Comparison of ENCODE assay signal across 14 cellular contexts in genomic region chr7:2008936-2009540, GRCh38.
DNase-seq lines count a peak whose midpoint lies in the region; ATAC-seq and TF ChIP-seq lines count a peak whose summit lies in the region.
"Had no signal": no experiment of that assay in that cellular context is flagged by ENCODE, and none has a peak within 500 bp of the region (broad histone marks: within the 10 kb centered on the region; RNA-seq: fewer than 3 reads in every experiment).

No MANE protein-coding gene starts in this region.

- no peak overlapping the region for H3K4me3 Mint-ChIP-seq in activated T-helper 1 cell treated with anti-CD3 and anti-CD28 coated beads, Interleukin-12 subunit alpha, Interleukin-12 subunit beta, Interleukin-2, Interleukin-4 antibody, amounts not matched to agents 30 ng/mL and 10 ng/mL and 1 ng/mL, durations not matched to agents 14 hours and 24 hours and 36 hours
- H3K4me3 Mint-ChIP-seq in neural progenitor cell: no peak overlapping the region
- H3K4me3 Mint-ChIP-seq: activated CD4-positive, alpha-beta T cell treated with anti-CD3 and anti-CD28 coated beads for 36 hours; activated CD8-positive, alpha-beta memory T cell treated with anti-CD3 and anti-CD28 coated beads, Interleukin-2, amount 10 ng/mL, durations not matched to agents 7 days and 5 days; CD4-positive, alpha-beta memory T cell; nephron had no signal

- H4K20me1 ChIP-seq in BLaER1 (peaks cover 100% of the 10 kb centered on the region), neural progenitor cell (ENCODE audit: low read depth) (no peaks in the 10 kb centered on the region)

- no peaks in the 10 kb centered on the region for H3K9me3 Mint-ChIP-seq in activated T-helper 1 cell treated with anti-CD3 and anti-CD28 coated beads, Interleukin-12 subunit alpha, Interleukin-12 subunit beta, Interleukin-2, Interleukin-4 antibody, amounts not matched to agents 30 ng/mL and 10 ng/mL and 1 ng/mL, durations not matched to agents 14 hours and 24 hours and 36 hours
- no peaks in the 10 kb centered on the region for H3K9me3 Mint-ChIP-seq in neural progenitor cell
- H3K9me3 Mint-ChIP-seq: CD4-positive, alpha-beta memory T cell; nephron had no signal

- intact Hi-C loops in psoas muscle (cut with DNase I): no loop called here
- intact Hi-C loops in activated T-helper 1 cell treated with anti-CD3 and anti-CD28 coated beads, Interleukin-12 subunit alpha, Interleukin-12 subunit beta, Interleukin-2, Interleukin-4 antibody, amounts not matched to agents 30 ng/mL and 10 ng/mL and 1 ng/mL, durations not matched to agents 14 hours and 24 hours and 36 hours (cut with micrococcal nuclease): no loop called here

- H3K4me1 Mint-ChIP-seq in activated T-helper 1 cell treated with anti-CD3 and anti-CD28 coated beads, Interleukin-12 subunit alpha, Interleukin-12 subunit beta, Interleukin-2, Interleukin-4 antibody, amounts not matched to agents 30 ng/mL and 10 ng/mL and 1 ng/mL, durations not matched to agents 14 hours and 24 hours and 36 hours (ENCODE audit: low read depth): no peaks in the 10 kb centered on the region
- H3K4me1 Mint-ChIP-seq in neural progenitor cell: peaks cover 16% of the 10 kb centered on the region
- H3K4me1 Mint-ChIP-seq: activated CD4-positive, alpha-beta T cell treated with anti-CD3 and anti-CD28 coated beads for 36 hours; activated CD8-positive, alpha-beta memory T cell treated with anti-CD3 and anti-CD28 coated beads, Interleukin-2, amount 10 ng/mL, durations not matched to agents 7 days and 5 days had no signal

- ATAC-seq in psoas muscle: peak; percentile 71 to 90 (median 89)
- no peak for ATAC-seq in HG02759 (IDR thresholded peaks at IDR 0.05; ENCODE audit: unreplicated experiment)
- ATAC-seq: activated CD4-positive, alpha-beta T cell treated with anti-CD3 and anti-CD28 coated beads for 36 hours; activated CD8-positive, alpha-beta memory T cell treated with anti-CD3 and anti-CD28 coated beads, Interleukin-2, amount 10 ng/mL, durations not matched to agents 7 days and 5 days; GM12878 had no signal

- no peaks in the 10 kb centered on the region for H3F3A ChIP-seq in neural progenitor cell (ENCODE audit: low read depth)

- no peaks in the 10 kb centered on the region for H3K27me3 Mint-ChIP-seq in activated T-helper 1 cell treated with anti-CD3 and anti-CD28 coated beads, Interleukin-12 subunit alpha, Interleukin-12 subunit beta, Interleukin-2, Interleukin-4 antibody, amounts not matched to agents 30 ng/mL and 10 ng/mL and 1 ng/mL, durations not matched to agents 14 hours and 24 hours and 36 hours (ENCODE audit: insufficient read depth)
- peaks cover 6% of the 10 kb centered on the region for H3K27me3 Mint-ChIP-seq in neural progenitor cell (ENCODE audit: insufficient read depth, low read depth)
- H3K27me3 Mint-ChIP-seq: activated CD4-positive, alpha-beta T cell treated with anti-CD3 and anti-CD28 coated beads for 36 hours; activated CD8-positive, alpha-beta memory T cell treated with anti-CD3 and anti-CD28 coated beads, Interleukin-2, amount 10 ng/mL, durations not matched to agents 7 days and 5 days; CD4-positive, alpha-beta memory T cell had no signal

- no peaks in the 10 kb centered on the region for H3K79me2 ChIP-seq in neural progenitor cell (ENCODE audit: low read depth)

- H3K27me3 ChIP-seq in BLaER1: peaks cover 15% of the 10 kb centered on the region
- no peaks in the 10 kb centered on the region for H3K27me3 ChIP-seq in right atrium auricular region
- H3K27me3 ChIP-seq in psoas muscle (ENCODE audit: insufficient read depth in 3 of 3, low read length in 2 of 3): no peaks in the 10 kb centered on the region
- H3K27me3 ChIP-seq in neural progenitor cell: no peaks in the 10 kb centered on the region

- H3K36me3 ChIP-seq in BLaER1: peaks cover 40% of the 10 kb centered on the region
- H3K36me3 ChIP-seq in right atrium auricular region: no peaks in the 10 kb centered on the region
- no peaks in the 10 kb centered on the region for H3K36me3 ChIP-seq in psoas muscle (ENCODE audit: insufficient read depth in 1 of 2, low read depth in 1 of 2)
- H3K36me3 ChIP-seq in neural progenitor cell: no peaks in the 10 kb centered on the region

- no peak overlapping the region for H3K27ac Mint-ChIP-seq in activated T-helper 1 cell treated with anti-CD3 and anti-CD28 coated beads, Interleukin-12 subunit alpha, Interleukin-12 subunit beta, Interleukin-2, Interleukin-4 antibody, amounts not matched to agents 30 ng/mL and 10 ng/mL and 1 ng/mL, durations not matched to agents 14 hours and 24 hours and 36 hours
- H3K27ac Mint-ChIP-seq in neural progenitor cell: no peak overlapping the region
- H3K27ac Mint-ChIP-seq: activated CD4-positive, alpha-beta T cell treated with anti-CD3 and anti-CD28 coated beads for 36 hours; activated CD8-positive, alpha-beta memory T cell treated with anti-CD3 and anti-CD28 coated beads, Interleukin-2, amount 10 ng/mL, durations not matched to agents 7 days and 5 days; CD4-positive, alpha-beta memory T cell had no signal

- H3K4me3 ChIP-seq in BLaER1 (no peak overlapping the region; the same call in 1 of the 2 replicates), right atrium auricular region (no peak overlapping the region), psoas muscle (peak overlapping the region; percentile 7), neural progenitor cell (no peak overlapping the region)
- H3K4me3 ChIP-seq: GM12878 had no signal

- H3K4me1 ChIP-seq in BLaER1 (peaks cover 100% of the 10 kb centered on the region), right atrium auricular region (peaks cover 0 to 65% of the 10 kb centered on the region in 2 donors), psoas muscle (peaks cover 16% of the 10 kb centered on the region), neural progenitor cell (peaks cover 12% of the 10 kb centered on the region)

- TF ChIP-seq CTCF in right atrium auricular region (IDR thresholded peaks at IDR 0.05): no peak
- TF ChIP-seq CTCF in psoas muscle (IDR thresholded peaks at IDR 0.05): no peak
- no peak for TF ChIP-seq CTCF in neural progenitor cell (IDR thresholded peaks at IDR 0.05)

- WGBS in psoas muscle, 3 donors: 52 to 71% (median 55%) methylated on average over 23 to 25 of the region's 25 CpGs

- H3K9ac ChIP-seq in BLaER1 (no peak overlapping the region), neural progenitor cell (no peak overlapping the region)

- H3K27ac ChIP-seq in BLaER1 (0 out of 2 replicates have a peak overlapping the region, but pooled peaks have one; percentile 8), right atrium auricular region (peak overlapping the region; percentile 89 to 98), psoas muscle (peak overlapping the region; percentile 71), neural progenitor cell (no peak overlapping the region)

- H3K36me3 Mint-ChIP-seq in activated T-helper 1 cell treated with anti-CD3 and anti-CD28 coated beads, Interleukin-12 subunit alpha, Interleukin-12 subunit beta, Interleukin-2, Interleukin-4 antibody, amounts not matched to agents 30 ng/mL and 10 ng/mL and 1 ng/mL, durations not matched to agents 14 hours and 24 hours and 36 hours (ENCODE audit: low read depth): peaks cover 3% of the 10 kb centered on the region
- H3K36me3 Mint-ChIP-seq in neural progenitor cell: no peaks in the 10 kb centered on the region
- H3K36me3 Mint-ChIP-seq: activated CD8-positive, alpha-beta memory T cell treated with anti-CD3 and anti-CD28 coated beads, Interleukin-2, amount 10 ng/mL, durations not matched to agents 7 days and 5 days had no signal

- H2AFZ ChIP-seq in neural progenitor cell (replicated peaks): no peak overlapping the region

- DNase-seq in cerebellum (ENCODE audit: low spot score) (peak; percentile 39), right atrium auricular region (ENCODE audit: low spot score) (no peak), psoas muscle (peak; percentile 20 to 74), T1000 (lab: John Stamatoyannopoulos, UW) (no peak), neural progenitor cell (ENCODE audit: low spot score) (no peak)
- DNase-seq in activated T-helper 1 cell treated with anti-CD3 and anti-CD28 coated beads, Interleukin-12 subunit alpha, Interleukin-12 subunit beta, Interleukin-2, Interleukin-4 antibody, amounts not matched to agents 30 ng/mL and 10 ng/mL and 1 ng/mL, durations not matched to agents 14 hours and 24 hours and 36 hours (ENCODE audit: low spot score): no peak
- DNase-seq: activated CD4-positive, alpha-beta T cell treated with anti-CD3 and anti-CD28 coated beads for 36 hours; activated CD8-positive, alpha-beta memory T cell treated with anti-CD3 and anti-CD28 coated beads, Interleukin-2, amount 10 ng/mL, durations not matched to agents 7 days and 5 days; CD4-positive, alpha-beta memory T cell; GF-D8 had no signal

- H3K4me2 ChIP-seq in BLaER1: peak overlapping the region; percentile 91
- no peak overlapping the region for H3K4me2 ChIP-seq in neural progenitor cell

- no peaks in the 10 kb centered on the region for H3K9me3 ChIP-seq in BLaER1
- no peaks in the 10 kb centered on the region for H3K9me3 ChIP-seq in right atrium auricular region
- H3K9me3 ChIP-seq in psoas muscle: no peaks in the 10 kb centered on the region
- H3K9me3 ChIP-seq in neural progenitor cell (ENCODE audit: low read depth): no peaks in the 10 kb centered on the region

Comparison
In these comparisons a context has a peak if more than half of its experiments do, and no peak if none do; other contexts are left out.
1. DNase-seq: peak in cerebellum (single experiment) and psoas muscle (2 of 2); none in right atrium auricular region (single experiment), T1000 (single experiment), activated T-helper 1 cell treated with anti-CD3 and anti-CD28 coated beads, Interleukin-12 subunit alpha, Interleukin-12 subunit beta, Interleukin-2, Interleukin-4 antibody, amounts not matched to agents 30 ng/mL and 10 ng/mL and 1 ng/mL, durations not matched to agents 14 hours and 24 hours and 36 hours (single experiment) and neural progenitor cell (single experiment).